In the genomic region with DNA sequence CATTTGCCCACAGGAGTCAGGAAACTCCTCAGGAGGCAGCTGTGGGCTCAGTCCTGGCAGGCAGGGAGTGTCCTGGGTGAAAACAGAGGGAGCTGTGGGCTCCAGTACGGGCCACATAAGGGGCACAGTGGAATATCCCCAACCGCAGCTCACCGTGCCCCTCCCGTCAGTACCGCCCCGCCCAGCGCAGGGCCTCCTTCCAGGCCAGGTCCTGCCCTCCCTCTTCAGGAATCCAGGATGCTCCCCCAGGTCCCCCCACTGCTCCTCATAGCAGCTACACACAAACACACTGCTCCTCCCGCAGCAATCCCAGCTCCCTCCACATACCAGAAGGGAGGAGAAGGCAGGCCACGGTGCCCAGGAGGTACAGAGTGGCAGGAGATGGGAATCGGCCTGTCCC, we compare ENCODE assay signal across 20 cellular contexts.
A peak's percentile ranks its signal among the peaks of the same experiment; 100 is the strongest.
DNase-seq lines count a peak whose midpoint lies in the region; FAIRE-seq and TF ChIP-seq lines count a peak whose summit lies in the region.
"Had no signal": no experiment of that assay in that cellular context is flagged by ENCODE, and none has a peak within 500 bp of the region (broad histone marks: within the 10 kb centered on the region; RNA-seq: fewer than 3 reads in every experiment).

No MANE protein-coding gene starts in this region.

- H3K4me2 ChIP-seq in H1 (ENCODE audit: insufficient read depth in 1 of 2, low read depth in 2 of 2, low read length in 2 of 2): no peak overlapping the region
- H3K4me2 ChIP-seq: SK-N-SH, smooth muscle cell had no signal

- POLR2A ChIA-PET in H1 (lab: Charles Lee; ENCODE audit: partially characterized antibody): no interaction called here

- no peak for TF ChIP-seq RAD21 in H1 (IDR thresholded peaks at IDR 0.05 in 1 of 2, conservative IDR thresholded peaks at IDR 0.05 in 1 of 2; ENCODE audit: low read depth in 2 of 2, low read length in 2 of 2)

- no peaks in the 10 kb centered on the region for H3K23me2 ChIP-seq in H1 (ENCODE audit: low read depth, low read length)

- WGBS in H1 (ENCODE audit: extremely low coverage in 1 of 2, insufficient coverage in 1 of 2, insufficient read length in 1 of 2, insufficient replicate concordance in 2 of 2, low coverage in 1 of 2, low lambda C conversion rate in 2 of 2, missing lambda C conversion rate in 1 of 2), 2 experiments: 75% methylated on average over 10 of the region's 10 CpGs; no CpG with 5 or more reads in 1 of the 2 experiments
- 90 to 95% methylated on average over 10 of the region's 10 CpGs for WGBS in thyroid gland, 2 donors

- H2BK120ac ChIP-seq in H1 (replicated peaks; ENCODE audit: low read depth, low read length): no peak overlapping the region

- no peak for TF ChIP-seq EP300 in H1 (IDR thresholded peaks at IDR 0.05; ENCODE audit: borderline replicate concordance in 1 of 2, low read depth in 2 of 2, low read length in 2 of 2)

- DNase-seq in NCI-H226 (peak; percentile 84), H1 (ENCODE audit: low read depth in 1 of 2, low spot score in 2 of 2) (no peak), thyroid gland (no peak), RKO (ENCODE audit: low spot score) (no peak), AG08395 (ENCODE audit: low spot score) (no peak), NCI-H345 (lab: John Stamatoyannopoulos, UW) (no peak), HUDEP-2 (lab: John Stamatoyannopoulos, UW; ENCODE audit: unreplicated experiment in 76 of 76) (no peak)
- DNase-seq: activated CD4-positive, alpha-beta T cell treated with anti-CD3 and anti-CD28 coated beads for 4 hours; activated naive CD4-positive, alpha-beta T cell treated with anti-CD3 and anti-CD28 coated beads, Interleukin-2, amount 10 ng/mL, durations not matched to agents 7 days and 5 days; brain microvascular endothelial cell; COR-L47; erythroblast; MG63; NCI-H187; NCI-H510A; occipital lobe; SK-N-SH had no signal

- TF ChIP-seq CTCF in H1 (IDR thresholded peaks at IDR 0.05; ENCODE audit: control extremely low read depth in 1 of 3, insufficient read depth in 1 of 3, low read depth in 1 of 3, low read length in 3 of 3) (no peak), thyroid gland (IDR thresholded peaks at IDR 0.05) (no peak)

- CTCF ChIA-PET in H1 (lab: Charles Lee; ENCODE audit: partially characterized antibody): interaction anchor here (0.9 kb wide), 2 partner anchors 137 to 416 kb away, joined by 3 to 7 read pairs; no protein-coding TSS in a partner anchor

- H2BK20ac ChIP-seq in H1 (ENCODE audit: low read length): no peak overlapping the region

- no peak overlapping the region for H3K56ac ChIP-seq in H1 (replicated peaks; ENCODE audit: insufficient read length, low read depth, low read length)

- intact Hi-C loops in thyroid gland (cut with DNase I): no loop called here

- TF ChIP-seq POLR2A in H1 (IDR thresholded peaks at IDR 0.05; ENCODE audit: control extremely low read depth in 1 of 2, low read depth in 2 of 2, low read length in 2 of 2): no peak
- TF ChIP-seq POLR2A in thyroid gland (IDR thresholded peaks at IDR 0.05): no peak

- no peak overlapping the region for H2BK15ac ChIP-seq in H1 (ENCODE audit: low read length)

- H3K14ac ChIP-seq in H1 (ENCODE audit: insufficient read length): no peak overlapping the region

- H2AFZ ChIP-seq in H1 (ENCODE audit: low read length): no peak overlapping the region

- H4K91ac ChIP-seq in H1 (replicated peaks; ENCODE audit: insufficient read length, low read length): no peak overlapping the region

- H3K79me2 ChIP-seq in H1 (ENCODE audit: control insufficient read depth in 1 of 2, insufficient read depth in 2 of 2, low read length in 2 of 2): no peaks in the 10 kb centered on the region

- no peaks in the 10 kb centered on the region for H4K20me1 ChIP-seq in H1 (replicated peaks in 1 of 2; ENCODE audit: control insufficient read depth in 1 of 2, insufficient read depth in 2 of 2, low read length in 2 of 2)

- H3K36me3 ChIP-seq in H1 (ENCODE audit: control insufficient read depth in 2 of 4, insufficient read depth in 4 of 4, low read length in 3 of 4): peaks cover 0 to 4% (median 0%) of the 10 kb centered on the region in 4 experiments; a peak in 1 of 8 replicates
- no peaks in the 10 kb centered on the region for H3K36me3 ChIP-seq in muscle layer of colon (ENCODE audit: insufficient read depth, low read length)
- no peaks in the 10 kb centered on the region for H3K36me3 ChIP-seq in thyroid gland
- H3K36me3 ChIP-seq: MG63 had no signal

- no peaks in the 10 kb centered on the region for H3K27me3 ChIP-seq in H1 (replicated peaks in 1 of 4; ENCODE audit: control insufficient read depth in 3 of 4, extremely low read depth in 1 of 4, insufficient read depth in 3 of 4, low read length in 3 of 4)
- no peaks in the 10 kb centered on the region for H3K27me3 ChIP-seq in muscle layer of colon (ENCODE audit: control insufficient read depth in 1 of 2, insufficient read depth in 2 of 2, low read length in 2 of 2)
- H3K27me3 ChIP-seq in thyroid gland: no peaks in the 10 kb centered on the region
- H3K27me3 ChIP-seq: brain microvascular endothelial cell, MG63 had no signal

- no peak for FAIRE-seq in H1 (lab: Jason Lieb, UNC)
- FAIRE-seq: GM12892 had no signal

- H3K23ac ChIP-seq in H1 (ENCODE audit: insufficient read length): no peak overlapping the region

- H2BK12ac ChIP-seq in H1 (ENCODE audit: low read depth, low read length): no peak overlapping the region

- H2BK5ac ChIP-seq in H1 (ENCODE audit: low read depth, low read length): no peak overlapping the region

- H3K9me3 ChIP-seq in H1 (ENCODE audit: insufficient read depth in 2 of 2, low read depth in 1 of 2, low read length in 1 of 2) (no peaks in the 10 kb centered on the region), muscle layer of colon (ENCODE audit: low read length) (no peaks in the 10 kb centered on the region), thyroid gland (no peaks in the 10 kb centered on the region)
- H3K9me3 ChIP-seq: MG63, SK-N-SH had no signal

- no peak overlapping the region for H2AK5ac ChIP-seq in H1 (ENCODE audit: low read depth, low read length)

- no peak overlapping the region for H3K27ac ChIP-seq in H1 (ENCODE audit: low read depth, low read length)
- H3K27ac ChIP-seq in muscle layer of colon (ENCODE audit: low read depth, low read length): peak overlapping the region; percentile 75
- peak overlapping the region in 2 of 3 donors; percentile 20 to 93 for H3K27ac ChIP-seq in thyroid gland
- H3K27ac ChIP-seq: brain microvascular endothelial cell had no signal

- H3K4me3 ChIP-seq in H1 (ENCODE audit: extremely low read depth in 1 of 4, insufficient read depth in 2 of 4, low read depth in 3 of 4, low read length in 4 of 4) (no peak overlapping the region), muscle layer of colon (ENCODE audit: low read depth in 1 of 2, low read length in 2 of 2) (no peak overlapping the region), thyroid gland (replicated peaks in 1 of 3) (no peak overlapping the region)
- H3K4me3 ChIP-seq: MG63, smooth muscle cell had no signal

- H3K9ac ChIP-seq in H1 (replicated peaks in 1 of 4; ENCODE audit: extremely low read depth in 1 of 4, low read depth in 3 of 4, low read length in 3 of 4) (no peak overlapping the region), muscle layer of colon (ENCODE audit: low read length) (no peak overlapping the region)
- H3K9ac ChIP-seq: SK-N-SH had no signal

- H4K8ac ChIP-seq in H1 (ENCODE audit: extremely low read depth, insufficient read depth, low read length): peak overlapping the region; percentile 79; the same call in 1 of the 2 replicates

- H3K79me1 ChIP-seq in H1 (ENCODE audit: low read depth, low read length): no peaks in the 10 kb centered on the region

- peaks cover 0 to 12% (median 4%) of the 10 kb centered on the region in 4 experiments; a peak in 4 of 7 replicates for H3K4me1 ChIP-seq in H1 (replicated peaks in 1 of 4; ENCODE audit: control insufficient read depth in 3 of 4, insufficient read depth in 4 of 4, low read length in 3 of 4)
- H3K4me1 ChIP-seq in muscle layer of colon (ENCODE audit: insufficient read depth, low read length): peaks cover 46% of the 10 kb centered on the region
- peaks cover 49 to 59% of the 10 kb centered on the region in 2 donors for H3K4me1 ChIP-seq in thyroid gland

- H3K4ac ChIP-seq in H1 (replicated peaks; ENCODE audit: insufficient read length, low read depth, low read length): no peak overlapping the region

- H4K5ac ChIP-seq in H1 (ENCODE audit: insufficient read length, low read depth, low read length): no peak overlapping the region

- no peak overlapping the region for H3K18ac ChIP-seq in H1 (ENCODE audit: extremely low read depth, low read length)

TF ChIP-seq in H1, 55 proteins besides CTCF, POLR2A, EP300 and RAD21:
- TF ChIP-seq TBP (IDR thresholded peaks at IDR 0.05; ENCODE audit: low read depth, low read length) (no peak), TEAD4 (IDR thresholded peaks at IDR 0.05; ENCODE audit: low read depth, low read length) (peak; percentile 18; the same call in 1 of the 2 replicates)
TF ChIP-seq in H1: peak in this region for 1.
